In the genomic region with DNA sequence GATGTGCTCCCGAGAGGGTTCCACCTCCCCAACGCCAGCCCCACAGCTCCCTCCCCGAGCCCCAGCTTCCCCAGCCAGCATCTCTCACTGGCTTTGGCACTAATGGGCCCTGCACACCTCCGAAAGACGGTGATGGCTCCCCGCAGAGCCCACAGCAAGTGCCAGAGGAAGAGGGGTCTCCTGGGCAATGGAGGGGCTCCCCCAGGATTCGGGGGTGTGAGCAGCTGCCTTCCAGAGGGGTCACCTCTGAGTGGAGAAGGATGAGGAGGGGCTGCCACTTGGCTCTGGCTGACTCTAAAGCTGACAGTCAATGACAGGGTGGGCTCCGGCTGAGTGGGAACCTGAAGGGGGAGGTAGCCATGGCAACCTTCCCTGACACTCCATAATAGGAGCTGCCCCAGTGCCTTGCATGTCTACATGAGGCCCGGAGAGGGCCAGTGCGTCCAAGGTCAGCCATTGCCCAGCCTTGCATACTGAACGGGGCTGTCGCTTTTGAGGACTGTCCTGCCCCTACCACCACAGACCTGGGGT, we compare ENCODE assay signal across 16 cellular contexts.
"Had no signal": no experiment of that assay in that cellular context is flagged by ENCODE, and none has a peak within 500 bp of the region (broad histone marks: within the 10 kb centered on the region; RNA-seq: fewer than 3 reads in every experiment).

No MANE protein-coding gene starts in this region.

- H3K36me3 Mint-ChIP-seq: memory B cell; natural killer cell treated with Interleukin-12 subunit alpha and Interleukin-12 subunit beta and Interleukin-15 and Interleukin-18, amount 100 ng/mL, for 72 hours; stimulated activated memory B cell treated with anti-CD40 and anti-IgM and Interleukin-4, amounts not matched to agents 10 μg/mL and 1 μg/mL and 100 μg/mL, for 72 hours had no signal

- ATAC-seq: activated naive CD8-positive, alpha-beta T cell treated with anti-CD3 and anti-CD28 coated beads, Interleukin-2, amount 50 U/mL, for 24 hours; gastroesophageal sphincter; natural killer cell treated with Interleukin-12 subunit alpha and Interleukin-12 subunit beta and Interleukin-15 and Interleukin-18, amount 100 ng/mL, for 72 hours; pancreas; stimulated activated memory B cell treated with anti-CD40 and anti-IgM and Interleukin-4, amounts not matched to agents 10 μg/mL and 1 μg/mL and 100 μg/mL, for 72 hours had no signal

- H3K9me3 Mint-ChIP-seq: activated naive CD8-positive, alpha-beta T cell treated with anti-CD3 and anti-CD28 coated beads, Interleukin-2, amount 50 U/mL, for 24 hours; activated T-cell treated with anti-CD3 and anti-CD28 coated beads, Interleukin-2, amount 50 U/mL, for 4 hours; effector memory CD8-positive, alpha-beta T cell; natural killer cell treated with Interleukin-12 subunit alpha and Interleukin-12 subunit beta and Interleukin-15 and Interleukin-18, amount 100 ng/mL, for 72 hours; stimulated activated memory B cell treated with anti-CD40 and anti-IgM and Interleukin-4, amounts not matched to agents 10 μg/mL and 1 μg/mL and 100 μg/mL, for 72 hours; T-helper 2 cell treated with Interferon-gamma antibody and Interleukin-4, amounts not matched to agents 5 μg/mL and 100 μg/mL, for 36 hours had no signal

- H3K9me3 ChIP-seq: gastroesophageal sphincter, left ventricle myocardium inferior, pancreas, tibial artery had no signal

- H3K4me3 Mint-ChIP-seq: activated naive CD8-positive, alpha-beta T cell treated with anti-CD3 and anti-CD28 coated beads, Interleukin-2, amount 50 U/mL, for 24 hours; activated T-cell treated with anti-CD3 and anti-CD28 coated beads, Interleukin-2, amount 50 U/mL, for 4 hours; effector memory CD8-positive, alpha-beta T cell; memory B cell; natural killer cell treated with Interleukin-12 subunit alpha and Interleukin-12 subunit beta and Interleukin-15 and Interleukin-18, amount 100 ng/mL, for 72 hours; stimulated activated memory B cell treated with anti-CD40 and anti-IgM and Interleukin-4, amounts not matched to agents 10 μg/mL and 1 μg/mL and 100 μg/mL, for 72 hours; T-helper 2 cell treated with Interferon-gamma antibody and Interleukin-4, amounts not matched to agents 5 μg/mL and 100 μg/mL, for 36 hours had no signal

- H3K27ac Mint-ChIP-seq: activated naive CD8-positive, alpha-beta T cell treated with anti-CD3 and anti-CD28 coated beads, Interleukin-2, amount 50 U/mL, for 24 hours; effector memory CD8-positive, alpha-beta T cell; memory B cell; natural killer cell treated with Interleukin-12 subunit alpha and Interleukin-12 subunit beta and Interleukin-15 and Interleukin-18, amount 100 ng/mL, for 72 hours; stimulated activated memory B cell treated with anti-CD40 and anti-IgM and Interleukin-4, amounts not matched to agents 10 μg/mL and 1 μg/mL and 100 μg/mL, for 72 hours; T-helper 2 cell treated with Interferon-gamma antibody and Interleukin-4, amounts not matched to agents 5 μg/mL and 100 μg/mL, for 36 hours had no signal

- DNase-seq: activated CD4-positive, alpha-beta T cell treated with anti-CD3 and anti-CD28 coated beads for 1 hour; activated CD4-positive, alpha-beta T cell treated with anti-CD3 and anti-CD28 coated beads, Interleukin-2, amount 50 U/mL, for 48 hours; activated gamma-delta T cell treated with Interleukin-2 at 50 U/mL for 16 hours; activated naive CD8-positive, alpha-beta T cell treated with anti-CD3 and anti-CD28 coated beads, Interleukin-2, amount 50 U/mL, for 24 hours; activated T-cell treated with anti-CD3 and anti-CD28 coated beads, Interleukin-2, amount 50 U/mL, for 4 hours; caudate nucleus; effector memory CD8-positive, alpha-beta T cell; left ventricle myocardium inferior; pancreas; stimulated activated CD4-positive, alpha-beta T cell treated with anti-CD3 and anti-CD28 coated beads, Interleukin-1b, Interleukin-23, amount 100 ng/mL, for 48 hours; tibial artery had no signal
